Comparison of ENCODE assay signal across 26 cellular contexts in the genomic region with DNA sequence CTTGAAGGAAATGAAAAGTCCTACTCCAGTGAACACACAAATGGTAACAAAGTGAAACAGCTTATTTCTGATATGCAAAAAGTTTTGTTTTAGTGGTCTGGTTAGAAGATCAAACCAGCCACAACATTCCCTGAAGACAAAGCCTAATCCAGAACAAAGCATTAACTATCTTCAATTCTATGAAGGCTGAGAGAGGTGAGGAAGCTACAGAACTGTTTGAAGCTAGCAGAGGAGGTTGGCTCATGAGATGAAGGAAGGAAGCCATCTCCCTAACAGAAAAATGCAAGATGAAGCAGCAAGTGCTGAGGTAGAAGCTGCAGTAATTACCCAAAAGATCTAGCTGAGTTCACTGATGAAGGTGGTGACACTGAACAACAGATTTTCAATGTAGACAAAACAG.
"Had no signal": no experiment of that assay in that cellular context is flagged by ENCODE, and none has a peak within 500 bp of the region (broad histone marks: within the 10 kb centered on the region; RNA-seq: fewer than 3 reads in every experiment).

No MANE protein-coding gene starts in this region.

- H3K4me1 Mint-ChIP-seq: activated T-helper 17 cell treated with anti-CD3 and anti-CD28 coated beads, Interleukin-2, amount 50 U/mL, for 72 hours; T-helper 17 cell had no signal

- H3K4me1 ChIP-seq: adrenal gland had no signal

- ATAC-seq: activated T-helper 17 cell treated with anti-CD3 and anti-CD28 coated beads, Interleukin-2, amount 50 U/mL, for 72 hours; PC-3; SK-N-SH treated with all-trans-retinoic acid at 6 μM for 48 hours; T-helper 17 cell; WTC11 had no signal

- H3K36me3 Mint-ChIP-seq: activated naive CD8-positive, alpha-beta T cell treated with anti-CD3 and anti-CD28 coated beads, Interleukin-2, amount 10 ng/mL, durations not matched to agents 7 days and 5 days; WTC11 had no signal

- H3K9me3 Mint-ChIP-seq: activated naive CD4-positive, alpha-beta T cell treated with anti-CD3 and anti-CD28 coated beads for 36 hours; activated naive CD8-positive, alpha-beta T cell treated with anti-CD3 and anti-CD28 coated beads, Interleukin-2, amount 10 ng/mL, durations not matched to agents 7 days and 5 days; activated T-helper 17 cell treated with anti-CD3 and anti-CD28 coated beads, Interleukin-2, amount 50 U/mL, for 72 hours; WTC11 had no signal

- H3K4me3 Mint-ChIP-seq: activated naive CD4-positive, alpha-beta T cell treated with anti-CD3 and anti-CD28 coated beads for 36 hours; activated naive CD8-positive, alpha-beta T cell treated with anti-CD3 and anti-CD28 coated beads, Interleukin-2, amount 10 ng/mL, durations not matched to agents 7 days and 5 days; activated T-helper 17 cell treated with anti-CD3 and anti-CD28 coated beads, Interleukin-2, amount 50 U/mL, for 72 hours; T-helper 17 cell; WTC11 had no signal

- DNase-seq: activated CD4-positive, alpha-beta T cell treated with anti-CD3 and anti-CD28 coated beads for 48 hours; activated CD4-positive, alpha-beta T cell treated with anti-CD3 and anti-CD28 coated beads, Interleukin-2, amount 50 U/mL, for 48 hours; activated CD4-positive, CD25-positive, alpha-beta regulatory T cell treated with anti-CD3 and anti-CD28 coated beads, Interleukin-2, amount 50 U/mL, for 72 hours; activated gamma-delta T cell; activated naive CD4-positive, alpha-beta T cell treated with anti-CD3 and anti-CD28 coated beads for 36 hours; activated naive CD8-positive, alpha-beta T cell treated with anti-CD3 and anti-CD28 coated beads, Interleukin-2, amount 10 ng/mL, durations not matched to agents 7 days and 5 days; activated T-cell treated with anti-CD3 and anti-CD28 coated beads for 4 hours; activated T-cell treated with anti-CD3 and anti-CD28 coated beads, Interleukin-2, amount 50 U/mL, for 48 hours; adrenal gland; anterior cingulate cortex; MM.1S; NCI-H1105; NCI-H1436; NCI-H1694 treated with DMSO at 0.1 percent for 48 hours; NCI-H446; NCI-H524 treated with DMSO at 0.1 percent for 48 hours; NCI-H748 treated with DMSO at 0.1 percent for 48 hours; PC-3; SHP77; SW 1271; T-helper 17 cell; T-helper 9 cell had no signal

- H3K9me3 ChIP-seq: adrenal gland, SJSA1 had no signal

- H3K27ac Mint-ChIP-seq: activated naive CD4-positive, alpha-beta T cell treated with anti-CD3 and anti-CD28 coated beads for 36 hours; activated naive CD8-positive, alpha-beta T cell treated with anti-CD3 and anti-CD28 coated beads, Interleukin-2, amount 10 ng/mL, durations not matched to agents 7 days and 5 days; activated T-helper 17 cell treated with anti-CD3 and anti-CD28 coated beads, Interleukin-2, amount 50 U/mL, for 72 hours; T-helper 17 cell; WTC11 had no signal

- H3K27ac ChIP-seq: adrenal gland, SJSA1 had no signal

- H3K27me3 Mint-ChIP-seq: activated T-helper 17 cell treated with anti-CD3 and anti-CD28 coated beads, Interleukin-2, amount 50 U/mL, for 72 hours had no signal

- H3K36me3 ChIP-seq: adrenal gland, SJSA1 had no signal

- H3K4me3 ChIP-seq: adrenal gland, SJSA1 had no signal

- H3K27me3 ChIP-seq: adrenal gland had no signal
